In genomic region chr12:57888407-57889157, GRCh38 we compare ENCODE assay signal across 8 cellular contexts.
DNase-seq lines count a peak whose midpoint lies in the region; ATAC-seq and TF ChIP-seq lines count a peak whose summit lies in the region.

No MANE protein-coding gene starts in this region.

- peak overlapping the region; percentile 24 for H3K4me3 ChIP-seq in brain microvascular endothelial cell (ENCODE audit: low read depth, low read length)

- CTCF ChIA-PET in activated naive CD4-positive, alpha-beta T cell treated with anti-CD3 and anti-CD28 coated beads, Interleukin-2, amount 10 ng/mL, durations not matched to agents 7 days and 5 days (lab: Charles Lee) = interaction anchor here (0.7 to 2.3 kb wide), 7 partner anchors 8 to 56 kb away, joined by 3 to 11 read pairs (median 4); no protein-coding TSS in a partner anchor

- H3K4me1 Mint-ChIP-seq in activated naive CD4-positive, alpha-beta T cell treated with anti-CD3 and anti-CD28 coated beads, Interleukin-2, amount 10 ng/mL, durations not matched to agents 7 days and 5 days = peaks cover 20% of the 10 kb centered on the region
- peaks cover 17% of the 10 kb centered on the region for H3K4me1 Mint-ChIP-seq in stimulated activated memory B cell treated with anti-CD40 and anti-IgM and Interleukin-4, amounts not matched to agents 10 μg/mL and 1 μg/mL and 100 μg/mL, for 72 hours

- DNase-seq in activated naive CD4-positive, alpha-beta T cell treated with anti-CD3 and anti-CD28 coated beads, Interleukin-2, amount 10 ng/mL, durations not matched to agents 7 days and 5 days = peak; percentile 54
- DNase-seq in activated naive CD4-positive, alpha-beta T cell treated with anti-CD3 and anti-CD28 coated beads, Interleukin-2, amount 50 U/mL, for 16 hours = no peak
- DNase-seq in NCI-H774 (lab: John Stamatoyannopoulos, UW) = peak; percentile 95
- peak; percentile 30 for DNase-seq in brain microvascular endothelial cell
- peak in 36 of 49 donors; percentile 13 to 69 (median 38) for DNase-seq in substantia nigra (lab: John Stamatoyannopoulos, UW)
- DNase-seq in GM19240 (ENCODE audit: insufficient read length, low spot score) = no peak

- peaks cover 4% of the 10 kb centered on the region for H3K9me3 Mint-ChIP-seq in activated naive CD4-positive, alpha-beta T cell treated with anti-CD3 and anti-CD28 coated beads, Interleukin-2, amount 10 ng/mL, durations not matched to agents 7 days and 5 days
- peaks cover 3% of the 10 kb centered on the region for H3K9me3 Mint-ChIP-seq in stimulated activated memory B cell treated with anti-CD40 and anti-IgM and Interleukin-4, amounts not matched to agents 10 μg/mL and 1 μg/mL and 100 μg/mL, for 72 hours

- in situ Hi-C loops in brain microvascular endothelial cell (cut with HindIII; ENCODE audit: low pct_ligation_motif_present, low sequenced_read_pairs) = no loop called here

- H3K27ac ChIP-seq in brain microvascular endothelial cell (no peak overlapping the region), layer of hippocampus (ENCODE audit: low read depth, low read length) (peak overlapping the region; percentile 84), substantia nigra (ENCODE audit: low read depth, low read length, poor library complexity, severe bottlenecking) (peak overlapping the region; percentile 84)

- ATAC-seq in stimulated activated memory B cell treated with anti-CD40 and anti-IgM and Interleukin-4, amounts not matched to agents 10 μg/mL and 1 μg/mL and 100 μg/mL, for 72 hours = no peak

- no peak overlapping the region for H3K27ac Mint-ChIP-seq in activated naive CD4-positive, alpha-beta T cell treated with anti-CD3 and anti-CD28 coated beads, Interleukin-2, amount 10 ng/mL, durations not matched to agents 7 days and 5 days
- H3K27ac Mint-ChIP-seq in stimulated activated memory B cell treated with anti-CD40 and anti-IgM and Interleukin-4, amounts not matched to agents 10 μg/mL and 1 μg/mL and 100 μg/mL, for 72 hours = no peak overlapping the region

- H3K27me3 ChIP-seq in brain microvascular endothelial cell (replicated peaks) (no peaks in the 10 kb centered on the region), layer of hippocampus (ENCODE audit: control insufficient read depth, insufficient read depth, low read length) (no peaks in the 10 kb centered on the region)

- peaks cover 3% of the 10 kb centered on the region for H3K36me3 Mint-ChIP-seq in activated naive CD4-positive, alpha-beta T cell treated with anti-CD3 and anti-CD28 coated beads, Interleukin-2, amount 10 ng/mL, durations not matched to agents 7 days and 5 days
- no peaks in the 10 kb centered on the region for H3K36me3 Mint-ChIP-seq in stimulated activated memory B cell treated with anti-CD40 and anti-IgM and Interleukin-4, amounts not matched to agents 10 μg/mL and 1 μg/mL and 100 μg/mL, for 72 hours

- TF ChIP-seq CTCF in brain microvascular endothelial cell (IDR thresholded peaks at IDR 0.05; ENCODE audit: low read depth, low read length, missing control alignments) = no peak

- peaks cover 23% of the 10 kb centered on the region for H3K27me3 Mint-ChIP-seq in activated naive CD4-positive, alpha-beta T cell treated with anti-CD3 and anti-CD28 coated beads, Interleukin-2, amount 10 ng/mL, durations not matched to agents 7 days and 5 days
- no peaks in the 10 kb centered on the region for H3K27me3 Mint-ChIP-seq in stimulated activated memory B cell treated with anti-CD40 and anti-IgM and Interleukin-4, amounts not matched to agents 10 μg/mL and 1 μg/mL and 100 μg/mL, for 72 hours

- no peaks in the 10 kb centered on the region for H3K36me3 ChIP-seq in brain microvascular endothelial cell (replicated peaks)

- H3K4me3 Mint-ChIP-seq in activated naive CD4-positive, alpha-beta T cell treated with anti-CD3 and anti-CD28 coated beads, Interleukin-2, amount 10 ng/mL, durations not matched to agents 7 days and 5 days = no peak overlapping the region
- H3K4me3 Mint-ChIP-seq in stimulated activated memory B cell treated with anti-CD40 and anti-IgM and Interleukin-4, amounts not matched to agents 10 μg/mL and 1 μg/mL and 100 μg/mL, for 72 hours = no peak overlapping the region

Comparison
In these comparisons a context has a peak if more than half of its experiments do, and no peak if none do; other contexts are left out.
1. DNase-seq: peak in activated naive CD4-positive, alpha-beta T cell treated with anti-CD3 and anti-CD28 coated beads, Interleukin-2, amount 10 ng/mL, durations not matched to agents 7 days and 5 days (single experiment), NCI-H774 (single experiment), brain microvascular endothelial cell (single experiment) and substantia nigra (36 of 49); none in activated naive CD4-positive, alpha-beta T cell treated with anti-CD3 and anti-CD28 coated beads, Interleukin-2, amount 50 U/mL, for 16 hours (single experiment) and GM19240 (single experiment).